Comparison of ENCODE assay signal across 1 cellular context in genomic region chr19:10424011-10424637, GRCh38.
TF ChIP-seq lines count a peak whose summit lies in the region.

No MANE protein-coding gene starts in this region.

TF ChIP-seq in HepG2, 621 proteins besides CTCF, POLR2A, EP300 and RAD21 (continued from another document and continues in another):
- TF ChIP-seq CEBPZ (IDR thresholded peaks at IDR 0.05; ENCODE audit: low read length) (no peak), YY1 (IDR thresholded peaks at IDR 0.05; ENCODE audit: insufficient read depth, insufficient replicate concordance, low read depth, low read length) (no peak), ZNF367 (CRISPR knock-in tag; IDR thresholded peaks at IDR 0.05; ENCODE audit: borderline replicate concordance) (no peak), ZBTB25 (CRISPR knock-in tag; IDR thresholded peaks at IDR 0.05) (peak; percentile 47; the same call in 1 of the 2 replicates), GFI1 (CRISPR knock-in tag; IDR thresholded peaks at IDR 0.05; ENCODE audit: borderline replicate concordance) (no peak), FLYWCH1 (CRISPR knock-in tag; IDR thresholded peaks at IDR 0.05) (no peak), TBL1XR1 (IDR thresholded peaks at IDR 0.05; ENCODE audit: borderline replicate concordance, low read length, partially characterized antibody) (no peak), SNAPC4 (CRISPR knock-in tag; IDR thresholded peaks at IDR 0.05) (no peak), TIGD3 (CRISPR knock-in tag; IDR thresholded peaks at IDR 0.05; ENCODE audit: borderline replicate concordance) (no peak), SIN3B (IDR thresholded peaks at IDR 0.05; ENCODE audit: low read length) (no peak), RNF2 (conservative IDR thresholded peaks at IDR 0.05; ENCODE audit: low read depth) (no peak), HHEX (CRISPR knock-in tag; IDR thresholded peaks at IDR 0.05) (no peak), BCL6 (CRISPR knock-in tag; IDR thresholded peaks at IDR 0.05) (no peak), ZNF598 (CRISPR knock-in tag; IDR thresholded peaks at IDR 0.05; ENCODE audit: borderline replicate concordance) (no peak), ZBTB21 (CRISPR knock-in tag; IDR thresholded peaks at IDR 0.05) (no peak), ZSCAN9 (CRISPR knock-in tag; IDR thresholded peaks at IDR 0.05; ENCODE audit: borderline replicate concordance) (0 out of 2 replicates have a peak, but pooled peaks have one; percentile 23), MAFF (IDR thresholded peaks at IDR 0.05; ENCODE audit: low read depth, low read length) (no peak), ARID5B (CRISPR knock-in tag; IDR thresholded peaks at IDR 0.05) (no peak; the same call in 1 of the 2 replicates), PRDM15 (CRISPR knock-in tag; IDR thresholded peaks at IDR 0.05) (no peak), HNRNPLL (IDR thresholded peaks at IDR 0.05; ENCODE audit: low read depth, low read length, poor library complexity, severe bottlenecking) (peak; percentile 99), ZNF674 (CRISPR knock-in tag; IDR thresholded peaks at IDR 0.05; ENCODE audit: low read depth) (no peak), GMEB2 (CRISPR knock-in tag; IDR thresholded peaks at IDR 0.05; ENCODE audit: low read depth) (no peak), ZNF101 (CRISPR knock-in tag; IDR thresholded peaks at IDR 0.05; ENCODE audit: borderline replicate concordance, low read depth) (no peak), ZBTB46 (CRISPR knock-in tag; IDR thresholded peaks at IDR 0.05; ENCODE audit: borderline replicate concordance) (no peak), ZEB1 (IDR thresholded peaks at IDR 0.05; ENCODE audit: insufficient replicate concordance, low read depth) (no peak)
